Comparison of ENCODE assay signal across 10 cellular contexts in the genomic region with DNA sequence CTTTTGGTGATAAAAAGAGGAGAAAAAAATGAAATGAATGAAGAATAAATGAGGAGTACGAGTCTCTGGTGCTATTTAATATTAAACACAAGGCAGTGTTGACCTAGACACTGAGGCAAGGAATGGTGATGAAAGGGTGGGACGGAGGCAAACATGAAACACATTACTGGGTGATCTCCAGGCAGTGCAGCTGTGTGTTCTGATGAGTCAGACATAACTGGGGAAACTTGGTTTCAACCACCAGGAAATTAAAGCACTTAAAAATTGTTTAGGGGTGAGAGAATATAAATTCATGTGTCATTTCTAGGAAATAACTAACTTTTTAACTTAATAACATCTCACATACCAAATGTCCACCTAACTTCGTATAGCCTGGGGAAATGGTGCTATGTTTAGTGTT. TPM values are rescaled to one million over a fixed set of nuclear protein-coding genes. Genes with fewer than 3 reads are reported as not detected.
DNase-seq lines count a peak whose midpoint lies in the region; ATAC-seq and TF ChIP-seq lines count a peak whose summit lies in the region.
"Had no signal": no experiment of that assay in that cellular context is flagged by ENCODE, and none has a peak within 500 bp of the region (broad histone marks: within the 10 kb centered on the region; RNA-seq: fewer than 3 reads in every experiment).

No MANE protein-coding gene starts in this region.

- no peaks in the 10 kb centered on the region for H3K4me1 Mint-ChIP-seq in activated T-cell treated with anti-CD3 and anti-CD28 coated beads, Interleukin-2, amount 50 U/mL, for 24 hours (ENCODE audit: low read depth)

- H2AFZ ChIP-seq in PC-3 (ENCODE audit: low read length): no peak overlapping the region

- H3K36me3 Mint-ChIP-seq in activated T-cell treated with anti-CD3 and anti-CD28 coated beads, Interleukin-2, amount 50 U/mL, for 24 hours (ENCODE audit: low read depth): no peaks in the 10 kb centered on the region

- peak; percentile 55 for DNase-seq in GM04504 (ENCODE audit: low read depth)
- peak; percentile 89 for DNase-seq in PC-3
- peak; percentile 68 for DNase-seq in fibroblast of gingiva (ENCODE audit: low read depth)
- peak; percentile 9 to 31 for DNase-seq in gastrocnemius medialis
- no peak for DNase-seq in left lobe of liver (ENCODE audit: low spot score)
- no peak for DNase-seq in activated T-cell treated with anti-CD3 and anti-CD28 coated beads, Interleukin-2, amount 50 U/mL, for 24 hours
- DNase-seq in superior temporal gyrus (ENCODE audit: extremely low spot score): no peak
- DNase-seq: activated gamma-delta T cell, NCI-H1092 had no signal

- H3K9me3 ChIP-seq in PC-3 (ENCODE audit: low read length) (no peaks in the 10 kb centered on the region), gastrocnemius medialis (no peaks in the 10 kb centered on the region)

- peak overlapping the region; percentile 23 for H3K4me2 ChIP-seq in PC-3 (ENCODE audit: low read length)

- H3K27ac ChIP-seq in PC-3 (ENCODE audit: low read length): peak overlapping the region; percentile 95
- H3K27ac ChIP-seq in gastrocnemius medialis: no peak overlapping the region

- no peak for TF ChIP-seq CTCF in PC-3 (conservative IDR thresholded peaks at IDR 0.05; ENCODE audit: low read depth, low read length)
- TF ChIP-seq CTCF in gastrocnemius medialis (IDR thresholded peaks at IDR 0.05 in 4 of 5, conservative IDR thresholded peaks at IDR 0.05 in 1 of 5): no peak

- intact Hi-C loops in PC-3 (cut with micrococcal nuclease) (loop anchor here (2.0 kb wide), 1 partner anchor 48 kb away; no protein-coding TSS in a partner anchor), gastrocnemius medialis (cut with DNase I; ENCODE audit: low total_unique reads) (no loop called here)

- no peaks in the 10 kb centered on the region for H4K20me1 ChIP-seq in PC-3 (ENCODE audit: low read length)

- no peaks in the 10 kb centered on the region for H3K79me2 ChIP-seq in PC-3 (ENCODE audit: low read length)

- H3K4me1 ChIP-seq in PC-3 (ENCODE audit: insufficient read depth, low read length) (peaks cover 43% of the 10 kb centered on the region), gastrocnemius medialis (no peaks in the 10 kb centered on the region)

- CTCF ChIA-PET in PC-3 (lab: Charles Lee): no interaction called here

- H3K9me2 ChIP-seq in PC-3 (replicated peaks; ENCODE audit: low read length): no peaks in the 10 kb centered on the region

- no peaks in the 10 kb centered on the region for H3K27me3 Mint-ChIP-seq in activated T-cell treated with anti-CD3 and anti-CD28 coated beads, Interleukin-2, amount 50 U/mL, for 24 hours

- H3K27me3 ChIP-seq in PC-3 (ENCODE audit: low read length) (no peaks in the 10 kb centered on the region), gastrocnemius medialis (no peaks in the 10 kb centered on the region)

- H3K36me3 ChIP-seq in PC-3 (ENCODE audit: low read depth, low read length) (no peaks in the 10 kb centered on the region), gastrocnemius medialis (no peaks in the 10 kb centered on the region)

- no peak overlapping the region for H3K4me3 Mint-ChIP-seq in activated T-cell treated with anti-CD3 and anti-CD28 coated beads, Interleukin-2, amount 50 U/mL, for 24 hours

- TF ChIP-seq POLR2A in gastrocnemius medialis (IDR thresholded peaks at IDR 0.05): no peak

- H3F3A ChIP-seq in PC-3 (ENCODE audit: low read length, unreplicated experiment): peaks cover 9% of the 10 kb centered on the region

- no peak overlapping the region for H3K27ac Mint-ChIP-seq in activated T-cell treated with anti-CD3 and anti-CD28 coated beads, Interleukin-2, amount 50 U/mL, for 24 hours

- H3K9ac ChIP-seq in PC-3 (ENCODE audit: low read length): peak overlapping the region; percentile 70; the same call in 1 of the 2 replicates

- POLR2A ChIA-PET in PC-3 (lab: Charles Lee; ENCODE audit: unreplicated experiment): interaction anchor here (0.5 kb wide), 1 partner anchor 73 kb away, joined by 4 read pairs; no protein-coding TSS in a partner anchor

- in situ Hi-C loops in gastrocnemius medialis (cut with MboI; ENCODE audit: low sequenced_read_pairs in 4 of 4): no loop called here

- no TSS peak for BruUV-seq in PC-3 (replicated peaks; lab: Mats Ljungman, UMichigan)

- no peak overlapping the region for H3K4me3 ChIP-seq in PC-3 (ENCODE audit: low read length)
- no peak overlapping the region for H3K4me3 ChIP-seq in gastrocnemius medialis

- H3K9me3 Mint-ChIP-seq in activated T-cell treated with anti-CD3 and anti-CD28 coated beads, Interleukin-2, amount 50 U/mL, for 24 hours: no peaks in the 10 kb centered on the region

- ATAC-seq in PC-3 (peak; percentile 76), gastrocnemius medialis (peak; percentile 70), left lobe of liver (no peak)

RNA-seq across cellular contexts. Expression of gene CXCL6, which starts 19.7 kb away (rescaled TPM):
- total RNA-seq in PC-3 (2014; rRNA removed): 23.4 and 25.7 TPM in 2 replicates
- total RNA-seq in gastrocnemius medialis: 1 to 10 TPM in 1 of 4 donors, not detected in 3; 3.7 TPM
- total RNA-seq in left lobe of liver: 1.1 TPM
- total RNA-seq: OCI-LY7 had no signal

RNA-seq across cellular contexts. Expression of gene PF4V1, which starts 36.3 kb away (rescaled TPM):
- total RNA-seq in PC-3 (2014; rRNA removed) (not detected in 2 replicates), gastrocnemius medialis (not detected), left lobe of liver (not detected)
- total RNA-seq: OCI-LY7 had no signal

RNA-seq across cellular contexts. Expression of gene CXCL1, which starts 52.4 kb away (rescaled TPM):
- 239 and 267 TPM in 2 replicates for total RNA-seq in PC-3 (2014; rRNA removed)
- total RNA-seq in gastrocnemius medialis: 1 to 10 TPM in 2 of 4 donors, not detected in 2; 2.7 to 3.2 TPM
- total RNA-seq in left lobe of liver: 0.23 TPM
- total RNA-seq: OCI-LY7 had no signal

Comparison
In these comparisons a context has a peak if more than half of its experiments do, and no peak if none do; other contexts are left out.
1. DNase-seq: peak in GM04504 (single experiment), PC-3 (single experiment), fibroblast of gingiva (single experiment) and gastrocnemius medialis (2 of 2); none in left lobe of liver (single experiment), activated T-cell treated with anti-CD3 and anti-CD28 coated beads, Interleukin-2, amount 50 U/mL, for 24 hours (single experiment) and superior temporal gyrus (single experiment).
2. RNA of gene CXCL1, which starts 52.4 kb away (total RNA-seq): 239 to 267 TPM in PC-3; 2.7 to 3.2 TPM in gastrocnemius medialis and 0.23 TPM in left lobe of liver (single experiment); every median in the first group is over 10 times any median in the second.